In the genomic region with DNA sequence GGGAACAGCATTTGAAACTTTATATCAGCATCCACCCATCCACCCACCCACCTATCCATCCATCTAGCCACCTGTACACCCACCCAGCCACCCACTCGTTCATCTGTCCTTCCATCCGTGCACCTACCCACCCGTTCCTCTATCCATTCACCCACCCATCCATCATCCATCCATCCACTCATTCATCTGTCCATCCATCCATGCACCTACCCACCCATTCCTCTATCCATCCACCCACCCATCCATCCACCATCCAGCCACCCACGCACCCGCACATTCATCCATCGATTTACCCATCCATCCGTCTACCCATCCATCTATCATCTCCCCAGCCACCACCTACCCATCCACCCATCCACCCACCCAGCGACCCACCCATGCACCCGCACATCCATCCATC, we compare ENCODE assay signal across 25 cellular contexts.
"Had no signal": no experiment of that assay in that cellular context is flagged by ENCODE, and none has a peak within 500 bp of the region (broad histone marks: within the 10 kb centered on the region; RNA-seq: fewer than 3 reads in every experiment).

No MANE protein-coding gene starts in this region.

- H3K4me1 ChIP-seq: adrenal gland, Peyer's patch, SJCRH30 had no signal

- H3K9me3 Mint-ChIP-seq: activated CD4-positive, alpha-beta memory T cell treated with anti-CD3 and anti-CD28 coated beads for 36 hours; activated naive CD4-positive, alpha-beta T cell treated with anti-CD3 and anti-CD28 coated beads for 36 hours; activated T-cell treated with anti-CD3 and anti-CD28 coated beads, Interleukin-2, amount 50 U/mL, for 24 hours; activated T-helper 1 cell treated with anti-CD3 and anti-CD28 coated beads, Interleukin-12 subunit alpha, Interleukin-12 subunit beta, Interleukin-2, Interleukin-4 antibody, amounts not matched to agents 30 ng/mL and 10 ng/mL and 1 ng/mL, durations not matched to agents 14 hours and 24 hours and 36 hours had no signal

- H3K9ac ChIP-seq: SK-N-SH had no signal

- H3K4me3 Mint-ChIP-seq: activated CD4-positive, alpha-beta memory T cell treated with anti-CD3 and anti-CD28 coated beads for 36 hours; activated CD4-positive, alpha-beta T cell treated with anti-CD3 and anti-CD28 coated beads, Interleukin-2, amount 10 ng/mL, durations not matched to agents 7 days and 5 days; activated naive CD4-positive, alpha-beta T cell treated with anti-CD3 and anti-CD28 coated beads for 36 hours; activated naive CD8-positive, alpha-beta T cell; activated T-cell treated with anti-CD3 and anti-CD28 coated beads, Interleukin-2, amount 50 U/mL, for 24 hours; activated T-helper 1 cell treated with anti-CD3 and anti-CD28 coated beads, Interleukin-12 subunit alpha, Interleukin-12 subunit beta, Interleukin-2, Interleukin-4 antibody, amounts not matched to agents 30 ng/mL and 10 ng/mL and 1 ng/mL, durations not matched to agents 14 hours and 24 hours and 36 hours had no signal

- H3K4me2 ChIP-seq: SK-N-SH had no signal

- DNase-seq: activated CD4-positive, alpha-beta T cell treated with anti-CD3 and anti-CD28 coated beads, Interleukin-2, amount 10 ng/mL, durations not matched to agents 7 days and 5 days; activated CD4-positive, CD25-positive, alpha-beta regulatory T cell; activated gamma-delta T cell; activated naive CD4-positive, alpha-beta T cell treated with anti-CD3 and anti-CD28 coated beads for 36 hours; anterior cingulate cortex; cerebellar nuclear complex; Kasumi-1; NCI-H1105 treated with DMSO at 0.1 percent for 48 hours; NCI-H1436 treated with DMSO at 0.1 percent for 48 hours; NCI-H187; NCI-H2081; NCI-H510A treated with DMSO at 0.1 percent for 48 hours; NCI-H69; Right ventricle myocardium superior; SJCRH30; SK-N-SH; T-helper 1 cell had no signal

- H3K36me3 Mint-ChIP-seq: activated CD4-positive, alpha-beta memory T cell treated with anti-CD3 and anti-CD28 coated beads for 36 hours had no signal

- H3K27ac ChIP-seq: adrenal gland, Peyer's patch, RWPE1, SJCRH30, VCaP had no signal

- H3K9me3 ChIP-seq: adrenal gland, Peyer's patch, SJCRH30, SK-N-SH had no signal

- H3K27me3 Mint-ChIP-seq: activated CD4-positive, alpha-beta memory T cell treated with anti-CD3 and anti-CD28 coated beads for 36 hours; activated CD4-positive, alpha-beta T cell treated with anti-CD3 and anti-CD28 coated beads, Interleukin-2, amount 10 ng/mL, durations not matched to agents 7 days and 5 days; activated naive CD8-positive, alpha-beta T cell; activated T-cell treated with anti-CD3 and anti-CD28 coated beads, Interleukin-2, amount 50 U/mL, for 24 hours had no signal

- H3K4me1 Mint-ChIP-seq: activated CD4-positive, alpha-beta T cell treated with anti-CD3 and anti-CD28 coated beads, Interleukin-2, amount 10 ng/mL, durations not matched to agents 7 days and 5 days had no signal

- H3K36me3 ChIP-seq: adrenal gland, SJCRH30 had no signal

- H3K27me3 ChIP-seq: adrenal gland, Peyer's patch, SJCRH30 had no signal

- H3K27ac Mint-ChIP-seq: activated CD4-positive, alpha-beta memory T cell treated with anti-CD3 and anti-CD28 coated beads for 36 hours; activated CD4-positive, alpha-beta T cell treated with anti-CD3 and anti-CD28 coated beads, Interleukin-2, amount 10 ng/mL, durations not matched to agents 7 days and 5 days; activated naive CD4-positive, alpha-beta T cell treated with anti-CD3 and anti-CD28 coated beads for 36 hours; activated naive CD8-positive, alpha-beta T cell; activated T-cell treated with anti-CD3 and anti-CD28 coated beads, Interleukin-2, amount 50 U/mL, for 24 hours; activated T-helper 1 cell treated with anti-CD3 and anti-CD28 coated beads, Interleukin-12 subunit alpha, Interleukin-12 subunit beta, Interleukin-2, Interleukin-4 antibody, amounts not matched to agents 30 ng/mL and 10 ng/mL and 1 ng/mL, durations not matched to agents 14 hours and 24 hours and 36 hours had no signal

- H3K4me3 ChIP-seq: adrenal gland, Peyer's patch, SJCRH30 had no signal
